1 cellular context compared by ENCODE assay signal in genomic region chr18:72847134-72847533, GRCh38.
TF ChIP-seq lines count a peak whose summit lies in the region.

No MANE protein-coding gene starts in this region.

TF ChIP-seq in GM23338, 12 proteins besides CTCF, POLR2A, EP300 and RAD21 (continued from another document):
- TF ChIP-seq ZNF462 (CRISPR knock-in tag; IDR thresholded peaks at IDR 0.05) (no peak), EZH2phosphoT487 (IDR thresholded peaks at IDR 0.05; ENCODE audit: unreplicated experiment) (no peak)
